15 cellular contexts compared by ENCODE assay signal in genomic region chr15:64444836-64445235, GRCh38. TPM values are rescaled to one million over a fixed set of nuclear protein-coding genes. Genes with fewer than 3 reads are reported as not detected.
DNase-seq lines count a peak whose midpoint lies in the region; ATAC-seq, FAIRE-seq and TF ChIP-seq lines count a peak whose summit lies in the region.
"Had no signal": no experiment of that assay in that cellular context is flagged by ENCODE, and none has a peak within 500 bp of the region (broad histone marks: within the 10 kb centered on the region; RNA-seq: fewer than 3 reads in every experiment).

No MANE protein-coding gene starts in this region.

- TF ChIP-seq CTCF in SK-N-SH (IDR thresholded peaks at IDR 0.05) (no peak), ovary (IDR thresholded peaks at IDR 0.05) (no peak)

- POLR2A ChIA-PET in SK-N-SH (lab: Yijun Ruan, JAX), result interaction anchor here (0.9 kb wide), 1 partner anchor 15 kb away, joined by 3 read pairs; no protein-coding TSS in a partner anchor
- POLR2A ChIA-PET in naive thymus-derived CD4-positive, alpha-beta T cell (lab: Charles Lee), result interaction anchor here (0.6 to 1.2 kb wide), 2 partner anchors 19 to 129 kb away, joined by 3 to 5 read pairs; no protein-coding TSS in a partner anchor

- peak; percentile 21 for FAIRE-seq in GM19239 (lab: Jason Lieb, UNC)
- FAIRE-seq: kidney had no signal

- CTCF ChIA-PET in SK-N-SH (lab: Yijun Ruan, JAX), result interaction anchor here (2.0 kb wide), 1 partner anchor 12 kb away, joined by 6 read pairs; no protein-coding TSS in a partner anchor
- CTCF ChIA-PET in naive thymus-derived CD4-positive, alpha-beta T cell (lab: Charles Lee), result interaction anchor here (0.6 kb wide), 1 partner anchor 9 kb away, joined by 4 read pairs; no protein-coding TSS in a partner anchor

- no peak for TF ChIP-seq POLR2A in ovary (IDR thresholded peaks at IDR 0.05)

- no peak overlapping the region for H2AFZ ChIP-seq in SK-N-SH (ENCODE audit: low read depth)

- no peaks in the 10 kb centered on the region for H3K9me3 Mint-ChIP-seq in activated naive CD8-positive, alpha-beta T cell (ENCODE audit: low read depth)
- no peaks in the 10 kb centered on the region for H3K9me3 Mint-ChIP-seq in naive thymus-derived CD4-positive, alpha-beta T cell
- H3K9me3 Mint-ChIP-seq: CD8-positive, alpha-beta memory T cell had no signal

- peaks cover 28% of the 10 kb centered on the region for H3F3A ChIP-seq in SK-N-SH (replicated peaks; ENCODE audit: insufficient read depth)

- H3K27ac ChIP-seq in SK-N-SH (ENCODE audit: low read depth in 2 of 2, low read length in 1 of 2) (peak overlapping the region; percentile 70 to 84), ovary (peak overlapping the region in 1 of 2 donors; percentile 13)
- no peak overlapping the region for H3K27ac ChIP-seq in naive thymus-derived CD4-positive, alpha-beta T cell (ENCODE audit: low read depth, low read length)
- H3K27ac ChIP-seq: 22Rv1 had no signal

- no peak for DNase-seq in SK-N-SH
- no peak for DNase-seq in GM19239 (ENCODE audit: insufficient read length, low spot score)
- no peak for DNase-seq in naive thymus-derived CD4-positive, alpha-beta T cell
- DNase-seq in ovary, result no peak
- DNase-seq in left ventricle myocardium superior, result no peak
- DNase-seq: activated CD4-positive, CD25-positive, alpha-beta regulatory T cell treated with anti-CD3 and anti-CD28 coated beads, Interleukin-2, amount 50 U/mL, for 72 hours; CD8-positive, alpha-beta memory T cell; kidney; NCI-H1048; NCI-H345; retina had no signal

- H3K36me3 Mint-ChIP-seq in activated naive CD8-positive, alpha-beta T cell, result peaks cover 16% of the 10 kb centered on the region
- peaks cover 6 to 33% (median 19%) of the 10 kb centered on the region in 5 donors for H3K36me3 Mint-ChIP-seq in naive thymus-derived CD4-positive, alpha-beta T cell

- no peaks in the 10 kb centered on the region for H3K9me2 ChIP-seq in SK-N-SH

- no peaks in the 10 kb centered on the region; the same call in 1 of the 2 replicates for H3K79me2 ChIP-seq in SK-N-SH (ENCODE audit: insufficient read depth)

- H3K4me3 Mint-ChIP-seq in activated naive CD8-positive, alpha-beta T cell, result peak overlapping the region; percentile 83
- peak overlapping the region in 6 of 10 donors; percentile 1 to 77 (median 55) for H3K4me3 Mint-ChIP-seq in naive thymus-derived CD4-positive, alpha-beta T cell

- H3K4me1 ChIP-seq in SK-N-SH (ENCODE audit: control insufficient read depth in 1 of 2, insufficient read depth in 2 of 2, low read depth in 1 of 2, low read length in 1 of 2), result peaks cover 0 to 18% of the 10 kb centered on the region in 2 experiments; a peak in 1 of 4 replicates
- peaks cover 14 to 37% of the 10 kb centered on the region in 2 donors for H3K4me1 ChIP-seq in naive thymus-derived CD4-positive, alpha-beta T cell (ENCODE audit: control insufficient read depth in 2 of 2, insufficient read depth in 2 of 2, low read length in 2 of 2)
- no peaks in the 10 kb centered on the region for H3K4me1 ChIP-seq in ovary (ENCODE audit: insufficient read depth)

- H3K4me3 ChIP-seq in SK-N-SH (ENCODE audit: low read depth in 2 of 2, low read length in 1 of 2), result peak overlapping the region in 1 of 2 experiments; percentile 11; a peak in 1 of 4 replicates
- no peak overlapping the region for H3K4me3 ChIP-seq in naive thymus-derived CD4-positive, alpha-beta T cell (ENCODE audit: low read length)
- H3K4me3 ChIP-seq in ovary, result no peak overlapping the region

- TF ChIP-seq EP300 in SK-N-SH (IDR thresholded peaks at IDR 0.05; ENCODE audit: borderline replicate concordance in 1 of 2, low read depth in 1 of 2, low read length in 1 of 2) (no peak), ovary (IDR thresholded peaks at IDR 0.05) (no peak)

- no peak for TF ChIP-seq RAD21 in SK-N-SH (IDR thresholded peaks at IDR 0.05; ENCODE audit: low read length)

- H3K27me3 ChIP-seq in SK-N-SH (ENCODE audit: insufficient read depth) (no peaks in the 10 kb centered on the region), ovary (no peaks in the 10 kb centered on the region)
- no peaks in the 10 kb centered on the region for H3K27me3 ChIP-seq in naive thymus-derived CD4-positive, alpha-beta T cell (ENCODE audit: control insufficient read depth in 2 of 2, insufficient read depth in 2 of 2, low read length in 2 of 2)

- H4K20me1 ChIP-seq in SK-N-SH (ENCODE audit: insufficient read depth), result no peaks in the 10 kb centered on the region

- H3K36me3 ChIP-seq in SK-N-SH (replicated peaks in 1 of 2; ENCODE audit: control insufficient read depth in 1 of 2, insufficient read depth in 2 of 2, low read length in 1 of 2) (peaks cover 0 to 39% of the 10 kb centered on the region in 2 experiments), ovary (no peaks in the 10 kb centered on the region)
- no peaks in the 10 kb centered on the region for H3K36me3 ChIP-seq in naive thymus-derived CD4-positive, alpha-beta T cell (ENCODE audit: control insufficient read depth in 2 of 3, insufficient read depth in 3 of 3, low read length in 3 of 3)

- no peaks in the 10 kb centered on the region for H3K9me3 ChIP-seq in SK-N-SH
- no peaks in the 10 kb centered on the region for H3K9me3 ChIP-seq in naive thymus-derived CD4-positive, alpha-beta T cell (ENCODE audit: control insufficient read depth in 2 of 3, low read length in 3 of 3)
- H3K9me3 ChIP-seq in ovary, result no peaks in the 10 kb centered on the region

- H3K4me2 ChIP-seq in SK-N-SH, result peak overlapping the region; percentile 61

- no peak for ATAC-seq in SK-N-SH treated with all-trans-retinoic acid at 6 μM for 48 hours
- ATAC-seq in naive thymus-derived CD4-positive, alpha-beta T cell, result no peak
- ATAC-seq in HG03175 (IDR thresholded peaks at IDR 0.05; ENCODE audit: unreplicated experiment), result no peak
- ATAC-seq in left ventricle myocardium superior, result no peak

- intact Hi-C loops in naive thymus-derived CD4-positive, alpha-beta T cell (cut with micrococcal nuclease), result loop anchor here (1.0 to 2.0 kb wide), 3 partner anchors 11 to 14 kb away; no protein-coding TSS in a partner anchor
- intact Hi-C loops in ovary (cut with DNase I) (loop anchor here in 1 of 4 donors (10.0 kb wide), 1 partner anchor 230 kb away; no protein-coding TSS in a partner anchor), left ventricle myocardium superior (cut with micrococcal nuclease) (no loop called here)

- peaks cover 65% of the 10 kb centered on the region for H3K4me1 Mint-ChIP-seq in activated naive CD8-positive, alpha-beta T cell (ENCODE audit: low read depth)
- H3K4me1 Mint-ChIP-seq in naive thymus-derived CD4-positive, alpha-beta T cell, result peaks cover 24 to 79% (median 67%) of the 10 kb centered on the region in 7 donors

- no peaks in the 10 kb centered on the region for H3K27me3 Mint-ChIP-seq in activated naive CD8-positive, alpha-beta T cell
- H3K27me3 Mint-ChIP-seq in naive thymus-derived CD4-positive, alpha-beta T cell, result no peaks in the 10 kb centered on the region
- H3K27me3 Mint-ChIP-seq: CD8-positive, alpha-beta memory T cell had no signal

- H3K9ac ChIP-seq in SK-N-SH, result peak overlapping the region; percentile 23; the same call in 1 of the 2 replicates

- H3K27ac Mint-ChIP-seq in activated naive CD8-positive, alpha-beta T cell, result peak overlapping the region; percentile 97
- H3K27ac Mint-ChIP-seq in naive thymus-derived CD4-positive, alpha-beta T cell, result peak overlapping the region in 7 of 9 donors; percentile 38 to 90 (median 82)

TF ChIP-seq in SK-N-SH, 30 proteins besides CTCF, POLR2A, EP300 and RAD21 (continues in another document):
- TF ChIP-seq USF2 (IDR thresholded peaks at IDR 0.05; ENCODE audit: borderline replicate concordance, low read depth, low read length) (no peak), JUND (IDR thresholded peaks at IDR 0.05) (no peak), GABPA (IDR thresholded peaks at IDR 0.05; ENCODE audit: low read depth) (no peak), TEAD4 (IDR thresholded peaks at IDR 0.05; ENCODE audit: borderline replicate concordance, insufficient read depth) (no peak), FOXM1 (IDR thresholded peaks at IDR 0.05; ENCODE audit: low read depth) (no peak)

TF ChIP-seq in SK-N-SH treated with all-trans-retinoic acid at 6 μM for 48 hours, 23 proteins besides CTCF, POLR2A, EP300 and RAD21 (continues in another document):
- TF ChIP-seq ARNTL (CRISPR knock-in tag; IDR thresholded peaks at IDR 0.05; ENCODE audit: borderline replicate concordance, low read depth), result no peak
- TF ChIP-seq, protein P1, sequence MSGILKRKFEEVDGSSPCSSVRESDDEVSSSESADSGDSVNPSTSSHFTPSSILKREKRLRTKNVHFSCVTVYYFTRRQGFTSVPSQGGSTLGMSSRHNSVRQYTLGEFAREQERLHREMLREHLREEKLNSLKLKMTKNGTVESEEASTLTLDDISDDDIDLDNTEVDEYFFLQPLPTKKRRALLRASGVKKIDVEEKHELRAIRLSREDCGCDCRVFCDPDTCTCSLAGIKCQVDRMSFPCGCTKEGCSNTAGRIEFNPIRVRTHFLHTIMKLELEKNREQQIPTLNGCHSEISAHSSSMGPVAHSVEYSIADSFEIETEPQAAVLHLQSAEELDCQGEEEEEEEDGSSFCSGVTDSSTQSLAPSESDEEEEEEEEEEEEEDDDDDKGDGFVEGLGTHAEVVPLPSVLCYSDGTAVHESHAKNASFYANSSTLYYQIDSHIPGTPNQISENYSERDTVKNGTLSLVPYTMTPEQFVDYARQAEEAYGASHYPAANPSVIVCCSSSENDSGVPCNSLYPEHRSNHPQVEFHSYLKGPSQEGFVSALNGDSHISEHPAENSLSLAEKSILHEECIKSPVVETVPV (CRISPR knock-in tag; IDR thresholded peaks at IDR 0.05), result no peak
- TF ChIP-seq RARB (CRISPR knock-in tag; IDR thresholded peaks at IDR 0.05), result no peak

RNA-seq across cellular contexts. Expression of gene ZNF609, which starts 15.5 kb away (rescaled TPM):
- polyA plus RNA-seq in SK-N-SH (2012; rRNA removed), result 10.3 and 12.6 TPM in 2 replicates
- polyA plus RNA-seq in SK-N-SH (2012; cell fraction: cytosol; rRNA removed), result 9.7 and 10.8 TPM in 2 replicates
- 14.9 and 19.1 TPM in 2 replicates for polyA plus RNA-seq in SK-N-SH (2012; cell fraction: nucleus; rRNA removed)
- total RNA-seq in naive thymus-derived CD4-positive, alpha-beta T cell, result 10 to 100 TPM; 55.0 to 89.1 (median 78.3) TPM
- 10 to 100 TPM; 10.1 to 11.7 TPM for polyA plus RNA-seq in naive thymus-derived CD4-positive, alpha-beta T cell
- total RNA-seq in ovary, result 10 to 100 TPM; 27.0 to 63.6 (median 46.4) TPM
- 10 to 100 TPM; 18.4 to 30.6 TPM for polyA plus RNA-seq in ovary
- total RNA-seq in left ventricle myocardium superior, result 17.7 TPM

RNA-seq across cellular contexts. Expression of gene TRIP4, which starts 57.2 kb away (rescaled TPM):
- polyA plus RNA-seq in SK-N-SH (2012; rRNA removed) (14.5 and 20.3 TPM in 2 replicates), ovary (10 to 100 TPM; 15.6 to 19.7 TPM)
- polyA plus RNA-seq in SK-N-SH (2012; cell fraction: cytosol; rRNA removed), result 19.1 and 20.1 TPM in 2 replicates
- polyA plus RNA-seq in SK-N-SH (2012; cell fraction: nucleus; rRNA removed), result 12.1 and 19.2 TPM in 2 replicates
- 10 to 100 TPM; 16.5 to 29.3 (median 25.4) TPM for total RNA-seq in naive thymus-derived CD4-positive, alpha-beta T cell
- polyA plus RNA-seq in naive thymus-derived CD4-positive, alpha-beta T cell, result 10 to 100 TPM; 31.4 to 31.5 TPM
- total RNA-seq in ovary (10 to 100 TPM in 5 of 7 donors, 1 to 10 TPM in 2; 7.4 to 24.0 (median 18.6) TPM), left ventricle myocardium superior (11.9 TPM)
